31 cellular contexts compared by ENCODE assay signal in genomic region chr2:189943009-189943408, GRCh38.
"Had no signal": no experiment of that assay in that cellular context is flagged by ENCODE, and none has a peak within 500 bp of the region (broad histone marks: within the 10 kb centered on the region; RNA-seq: fewer than 3 reads in every experiment).

No MANE protein-coding gene starts in this region.

- ATAC-seq: natural killer cell; psoas muscle; right cardiac atrium; sciatic nerve; stimulated activated memory B cell treated with anti-CD40 and anti-IgM and Interleukin-4, amounts not matched to agents 10 μg/mL and 1 μg/mL and 100 μg/mL, for 72 hours; stimulated activated naive CD8-positive, alpha-beta T cell treated with anti-CD3 and anti-CD28 coated beads, Interleukin-15, amount 100 ng/mL, for 72 hours; stimulated activated naive CD8-positive, alpha-beta T cell treated with anti-CD3 and anti-CD28 coated beads, Interleukin-15, Interleukin-2, amounts not matched to agents 100 U/mL and 50 U/mL, for 24 hours had no signal

- H3K4me3 Mint-ChIP-seq: natural killer cell; nephron; neural progenitor cell; stimulated activated memory B cell treated with anti-CD40 and anti-IgM and Interleukin-4, amounts not matched to agents 10 μg/mL and 1 μg/mL and 100 μg/mL, for 72 hours; stimulated activated naive CD8-positive, alpha-beta T cell treated with anti-CD3 and anti-CD28 coated beads, Interleukin-15, amount 100 ng/mL, for 72 hours had no signal

- H3K4me3 ChIP-seq: neural progenitor cell, ovary, psoas muscle, skin epidermis, smooth muscle cell, spleen, suprapubic skin, testis, tibial artery, transverse colon, upper lobe of left lung, vagina had no signal

- H3K4me1 ChIP-seq: neural progenitor cell, parathyroid adenoma, psoas muscle, spleen, suprapubic skin, testis, tibial artery, transverse colon, upper lobe of left lung, vagina had no signal

- H3K27ac Mint-ChIP-seq: natural killer cell; nephron; neural progenitor cell; progenitor cell of endocrine pancreas; stimulated activated memory B cell treated with anti-CD40 and anti-IgM and Interleukin-4, amounts not matched to agents 10 μg/mL and 1 μg/mL and 100 μg/mL, for 72 hours; stimulated activated naive CD8-positive, alpha-beta T cell treated with anti-CD3 and anti-CD28 coated beads, Interleukin-15, amount 100 ng/mL, for 72 hours had no signal

- H3K27me3 Mint-ChIP-seq: progenitor cell of endocrine pancreas; stimulated activated memory B cell treated with anti-CD40 and anti-IgM and Interleukin-4, amounts not matched to agents 10 μg/mL and 1 μg/mL and 100 μg/mL, for 72 hours; stimulated activated naive CD8-positive, alpha-beta T cell treated with anti-CD3 and anti-CD28 coated beads, Interleukin-15, amount 100 ng/mL, for 72 hours had no signal

- H3K4me2 ChIP-seq: neural progenitor cell, smooth muscle cell had no signal

- H2AFZ ChIP-seq: neural progenitor cell, parathyroid adenoma had no signal

- H3K9me3 ChIP-seq: ovary, testis had no signal

- H3K27me3 ChIP-seq: neural progenitor cell, ovary, spleen, suprapubic skin, testis, tibial artery, transverse colon, upper lobe of left lung, vagina had no signal

- DNase-seq: natural killer cell; occipital lobe; ovary; posterior cingulate gyrus; psoas muscle; right cardiac atrium; spleen; stimulated activated CD4-positive, alpha-beta T cell treated with anti-CD3 and anti-CD28 coated beads, Interleukin-12 subunit alpha, Interleukin-12 subunit beta, amount 100 ng/mL, for 4 hours; stimulated activated CD4-positive, alpha-beta T cell treated with anti-CD3 and anti-CD28 coated beads, Interleukin-1b, Interleukin-23, amount 100 ng/mL, for 48 hours; stimulated activated CD4-positive, alpha-beta T cell treated with anti-CD3 and anti-CD28 coated beads, Interleukin-4, amount 100 ng/mL, for 1 hour; stimulated activated CD4-positive, alpha-beta T cell treated with anti-CD3 and anti-CD28 coated beads, Interleukin-4, amount 100 ng/mL, for 4 hours; stimulated activated CD8-positive, alpha-beta memory T cell treated with anti-CD3 and anti-CD28 coated beads, Interleukin-4, amount 100 ng/mL, for 48 hours; stimulated activated naive CD4-positive, alpha-beta T cell; stimulated activated naive CD8-positive, alpha-beta T cell treated with anti-CD3 and anti-CD28 coated beads, Interleukin-15, amount 100 ng/mL, for 72 hours; stimulated activated naive CD8-positive, alpha-beta T cell treated with anti-CD3 and anti-CD28 coated beads, Interleukin-15, Interleukin-2, amounts not matched to agents 100 U/mL and 50 U/mL, for 24 hours; substantia nigra; testis; tibial artery; transverse colon; upper lobe of left lung had no signal

- H3K4me1 Mint-ChIP-seq: natural killer cell; nephron; neural progenitor cell; stimulated activated memory B cell treated with anti-CD40 and anti-IgM and Interleukin-4, amounts not matched to agents 10 μg/mL and 1 μg/mL and 100 μg/mL, for 72 hours; stimulated activated naive CD8-positive, alpha-beta T cell treated with anti-CD3 and anti-CD28 coated beads, Interleukin-15, amount 100 ng/mL, for 72 hours had no signal

- H3K36me3 ChIP-seq: neural progenitor cell, ovary, spleen, suprapubic skin, tibial artery, transverse colon, upper lobe of left lung, vagina had no signal

- H3K79me2 ChIP-seq: parathyroid adenoma had no signal

- H3K9ac ChIP-seq: neural progenitor cell, parathyroid adenoma had no signal

- H3K27ac ChIP-seq: neural progenitor cell, ovary, parathyroid adenoma, psoas muscle, skin epidermis, spleen, suprapubic skin, testis, tibial artery, transverse colon, upper lobe of left lung, vagina had no signal

- FAIRE-seq: urothelium cell line had no signal

- H3K36me3 Mint-ChIP-seq: neural progenitor cell; stimulated activated memory B cell treated with anti-CD40 and anti-IgM and Interleukin-4, amounts not matched to agents 10 μg/mL and 1 μg/mL and 100 μg/mL, for 72 hours had no signal
